Comparison of ENCODE assay signal across 9 cellular contexts in the genomic region with DNA sequence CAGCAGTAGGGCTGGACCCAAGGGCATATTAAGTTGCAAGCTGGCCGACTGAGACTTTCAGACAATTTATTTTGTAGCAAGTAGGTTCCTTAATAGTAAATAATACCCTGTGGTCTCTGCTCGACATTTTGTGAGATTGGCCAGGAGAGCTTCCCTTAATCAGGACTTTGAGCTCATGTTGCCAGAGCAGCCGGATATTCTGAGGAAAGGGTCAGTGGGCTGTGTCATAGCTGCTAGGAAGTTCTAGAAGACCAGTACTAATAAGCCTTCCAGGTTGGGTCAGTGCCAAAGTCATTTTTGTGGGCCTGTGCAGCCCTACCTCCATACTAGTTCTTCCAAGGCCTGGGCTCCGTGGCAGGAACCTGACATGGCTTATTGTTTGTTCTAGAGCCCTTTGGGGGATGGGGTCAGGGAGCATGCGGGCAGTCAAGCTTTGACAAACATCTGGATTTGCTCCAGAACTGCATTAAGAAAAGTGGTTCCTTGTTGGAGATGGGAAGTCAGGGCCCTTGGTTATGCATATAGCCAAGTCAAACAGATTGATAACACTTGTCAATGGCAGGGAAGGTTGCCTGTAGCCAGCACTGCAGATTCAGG. TPM values are rescaled to one million over a fixed set of nuclear protein-coding genes. Genes with fewer than 3 reads are reported as not detected.
A peak's percentile ranks its signal among the peaks of the same experiment; 100 is the strongest.
DNase-seq lines count a peak whose midpoint lies in the region; ATAC-seq and TF ChIP-seq lines count a peak whose summit lies in the region.
"Had no signal": no experiment of that assay in that cellular context is flagged by ENCODE, and none has a peak within 500 bp of the region (broad histone marks: within the 10 kb centered on the region; RNA-seq: fewer than 3 reads in every experiment).

No MANE protein-coding gene starts in this region.

- ATAC-seq in CD8-positive, alpha-beta T cell, result no peak

- no peaks in the 10 kb centered on the region for H3K27me3 Mint-ChIP-seq in CD8-positive, alpha-beta T cell (ENCODE audit: low read depth)

- no peak overlapping the region for H3K9ac ChIP-seq in rectal smooth muscle tissue (ENCODE audit: low read length)

- peaks cover 31% of the 10 kb centered on the region for H3K36me3 ChIP-seq in CD8-positive, alpha-beta T cell (ENCODE audit: insufficient read depth, low read length)
- H3K36me3 ChIP-seq in adrenal gland (replicated peaks in 1 of 2) (peaks cover 0 to 36% of the 10 kb centered on the region in 2 donors), right atrium auricular region (peaks cover 24% of the 10 kb centered on the region), rectal smooth muscle tissue (ENCODE audit: control insufficient read depth, insufficient read depth, low read length) (peaks cover 21% of the 10 kb centered on the region), brain microvascular endothelial cell (replicated peaks) (peaks cover 13% of the 10 kb centered on the region)

- peak overlapping the region; percentile 45 for H3K4me3 Mint-ChIP-seq in CD8-positive, alpha-beta T cell

- H3K4me1 Mint-ChIP-seq in CD8-positive, alpha-beta T cell (ENCODE audit: low read depth), result peaks cover 83% of the 10 kb centered on the region

- 14 to 38% (median 28%) methylated on average over 4 to 5 of the region's 5 CpGs for WGBS in adrenal gland, 4 donors

- H3K9me3 Mint-ChIP-seq in CD8-positive, alpha-beta T cell, result no peaks in the 10 kb centered on the region

- H3K4me1 ChIP-seq in CD8-positive, alpha-beta T cell (ENCODE audit: insufficient read depth, low read length), result peaks cover 62% of the 10 kb centered on the region
- peaks cover 57 to 85% of the 10 kb centered on the region in 2 donors for H3K4me1 ChIP-seq in adrenal gland (replicated peaks in 1 of 2)
- peaks cover 0 to 87% of the 10 kb centered on the region in 2 donors for H3K4me1 ChIP-seq in right atrium auricular region
- H3K4me1 ChIP-seq in rectal smooth muscle tissue (ENCODE audit: control insufficient read depth, insufficient read depth, low read length), result peaks cover 43% of the 10 kb centered on the region

- TF ChIP-seq CTCF in CD8-positive, alpha-beta T cell (IDR thresholded peaks at IDR 0.05), result no peak
- no peak for TF ChIP-seq CTCF in adrenal gland (IDR thresholded peaks at IDR 0.05)
- no peak for TF ChIP-seq CTCF in right atrium auricular region (IDR thresholded peaks at IDR 0.05)
- TF ChIP-seq CTCF in brain microvascular endothelial cell (IDR thresholded peaks at IDR 0.05; ENCODE audit: low read depth, low read length, missing control alignments), result no peak

- H3K27ac ChIP-seq in CD8-positive, alpha-beta T cell (ENCODE audit: low read depth, low read length), result no peak overlapping the region
- H3K27ac ChIP-seq in adrenal gland, result peak overlapping the region in 4 of 5 donors; percentile 1 to 99 (median 47)
- peak overlapping the region; percentile 48 to 60 for H3K27ac ChIP-seq in right atrium auricular region
- peak overlapping the region; percentile 4 for H3K27ac ChIP-seq in rectal smooth muscle tissue (ENCODE audit: low read depth, low read length)
- no peak overlapping the region for H3K27ac ChIP-seq in brain microvascular endothelial cell

- no peak for DNase-seq in CD8-positive, alpha-beta T cell
- DNase-seq in adrenal gland (peak in 6 of 7 donors; percentile 45 to 80 (median 63)), right atrium auricular region (ENCODE audit: low spot score) (peak; percentile 68), putamen (ENCODE audit: low spot score) (no peak), brain microvascular endothelial cell (no peak), GM19238 (ENCODE audit: insufficient read length, low spot score) (no peak)
- no peak for DNase-seq in central memory CD4-positive, alpha-beta T cell
- DNase-seq: Karpas-422 had no signal

- no peaks in the 10 kb centered on the region for H3K27me3 ChIP-seq in CD8-positive, alpha-beta T cell (ENCODE audit: insufficient read depth, low read length)
- H3K27me3 ChIP-seq in adrenal gland (no peaks in the 10 kb centered on the region), right atrium auricular region (no peaks in the 10 kb centered on the region), rectal smooth muscle tissue (ENCODE audit: control insufficient read depth, insufficient read depth, low read length) (no peaks in the 10 kb centered on the region), brain microvascular endothelial cell (replicated peaks) (no peaks in the 10 kb centered on the region)

- peaks cover 69% of the 10 kb centered on the region for H3K36me3 Mint-ChIP-seq in CD8-positive, alpha-beta T cell

- no peaks in the 10 kb centered on the region for H3K9me3 ChIP-seq in CD8-positive, alpha-beta T cell (ENCODE audit: low read length)
- H3K9me3 ChIP-seq in adrenal gland (replicated peaks in 1 of 3) (no peaks in the 10 kb centered on the region), right atrium auricular region (no peaks in the 10 kb centered on the region)

- H3K27ac Mint-ChIP-seq in CD8-positive, alpha-beta T cell, result peak overlapping the region; percentile 81

- in situ Hi-C loops in brain microvascular endothelial cell (cut with HindIII; ENCODE audit: low pct_ligation_motif_present, low sequenced_read_pairs), result no loop called here

- CTCF ChIA-PET in CD8-positive, alpha-beta T cell (lab: Charles Lee), result interaction anchor here (1.1 to 1.9 kb wide), 2 partner anchors 25 to 26 kb away, joined by 3 to 5 read pairs; no protein-coding TSS in a partner anchor

- intact Hi-C loops in CD8-positive, alpha-beta T cell (cut with DNase I, micrococcal nuclease), result no loop called here
- intact Hi-C loops in adrenal gland (cut with DNase I), result no loop called here

- no peak overlapping the region for H3K4me3 ChIP-seq in CD8-positive, alpha-beta T cell (ENCODE audit: low read depth, low read length)
- H3K4me3 ChIP-seq in adrenal gland (peak overlapping the region in 1 of 4 donors; percentile 9), right atrium auricular region (no peak overlapping the region), rectal smooth muscle tissue (ENCODE audit: low read length) (no peak overlapping the region), brain microvascular endothelial cell (ENCODE audit: low read depth, low read length) (no peak overlapping the region)

- POLR2A ChIA-PET in CD8-positive, alpha-beta T cell (lab: Charles Lee), result no interaction called here

- no peak for TF ChIP-seq POLR2A in adrenal gland (IDR thresholded peaks at IDR 0.05)

RNA-seq across cellular contexts. Expression of a gene that starts 7.5 kb away (rescaled TPM):
- 100 to 1,000 TPM; 138 to 141 TPM for total RNA-seq in CD8-positive, alpha-beta T cell
- total RNA-seq in adrenal gland (100 to 1,000 TPM; 109 to 154 (median 141) TPM), right atrium auricular region (100 to 1,000 TPM; 177 to 193 TPM)
- 100 to 1,000 TPM in 1 of 3 donors, 10 to 100 TPM in 2; 28.4 to 118 (median 33.8) TPM for polyA plus RNA-seq in adrenal gland

RNA-seq across cellular contexts. Expression of a gene that starts 34.3 kb away (rescaled TPM):
- total RNA-seq in CD8-positive, alpha-beta T cell, result 10 to 100 TPM; 12.5 TPM
- total RNA-seq in adrenal gland (10 to 100 TPM; 21.8 to 65.1 (median 48.2) TPM), right atrium auricular region (10 to 100 TPM; 12.6 to 16.7 TPM)
- 10 to 100 TPM in 1 of 3 donors, 1 to 10 TPM in 2; 4.1 to 27.8 (median 8.9) TPM for polyA plus RNA-seq in adrenal gland

Comparison
In these comparisons a context has a peak if more than half of its experiments do, and no peak if none do; other contexts are left out.
1. DNase-seq: peak in adrenal gland (6 of 7) and right atrium auricular region (single experiment); none in CD8-positive, alpha-beta T cell (0 of 7), putamen (single experiment), brain microvascular endothelial cell (single experiment), central memory CD4-positive, alpha-beta T cell (single experiment) and GM19238 (single experiment).
2. H3K27ac ChIP-seq: peak in adrenal gland (4 of 5), right atrium auricular region (2 of 2) and rectal smooth muscle tissue (single experiment); none in CD8-positive, alpha-beta T cell (single experiment) and brain microvascular endothelial cell (single experiment).